In genomic region chr5:14003513-14003912, GRCh38 we compare ENCODE assay signal across 28 cellular contexts. TPM values are rescaled to one million over a fixed set of nuclear protein-coding genes. Genes with fewer than 3 reads are reported as not detected.
"Had no signal": no experiment of that assay in that cellular context is flagged by ENCODE, and none has a peak within 500 bp of the region (broad histone marks: within the 10 kb centered on the region; RNA-seq: fewer than 3 reads in every experiment).

No MANE protein-coding gene starts in this region.

- FAIRE-seq: K562 had no signal

- H2AFZ ChIP-seq: PC-9 had no signal

- DNase-seq: activated CD4-positive, alpha-beta T cell treated with anti-CD3 and anti-CD28 coated beads for 1 hour; activated CD4-positive, alpha-beta T cell treated with anti-CD3 and anti-CD28 coated beads for 48 hours; activated CD4-positive, alpha-beta T cell treated with anti-CD3 and anti-CD28 coated beads, Interleukin-2, amount 50 U/mL, for 4 hours; activated CD4-positive, CD25-positive, alpha-beta regulatory T cell; activated CD8-positive, alpha-beta memory T cell treated with anti-CD3 and anti-CD28 coated beads, Interleukin-2, amount 50 U/mL, for 4 hours; activated gamma-delta T cell treated with Interleukin-2 at 50 U/mL for 16 hours; activated naive CD4-positive, alpha-beta T cell treated with anti-CD3 and anti-CD28 coated beads for 36 hours; activated T-cell treated with anti-CD3 and anti-CD28 coated beads for 4 hours; activated T-cell treated with anti-CD3 and anti-CD28 coated beads, Interleukin-2, amount 50 U/mL, for 4 hours; anterior cingulate cortex; brain microvascular endothelial cell; central memory CD4-positive, alpha-beta T cell; Karpas-422; NCI-H1105; NCI-H1417 treated with DMSO at 0.1 percent for 48 hours; NCI-H187 treated with DMSO at 0.1 percent for 48 hours; NCI-H2081; NCI-H345; PC-9; Right ventricle myocardium superior; T1000; WERI-Rb-1 had no signal

- H3K4me3 ChIP-seq: K562, PC-9, SK-N-MC had no signal

- H3K27ac ChIP-seq: brain microvascular endothelial cell, PC-9, SK-N-MC, WERI-Rb-1 had no signal

- H3K27me3 ChIP-seq: brain microvascular endothelial cell had no signal

- ATAC-seq: activated naive CD4-positive, alpha-beta T cell treated with anti-CD3 and anti-CD28 coated beads, Interleukin-2, amount 50 U/mL, for 72 hours; activated T-cell treated with anti-CD3 and anti-CD28 coated beads, Interleukin-2, amount 50 U/mL, for 4 hours; K562 had no signal

- H3K4me2 ChIP-seq: PC-9 had no signal

- H3K36me3 ChIP-seq: brain microvascular endothelial cell, WERI-Rb-1 had no signal

RNA-seq across cellular contexts. Expression of gene DNAH5, which starts 59.0 kb away (rescaled TPM):
- total RNA-seq: activated naive CD4-positive, alpha-beta T cell treated with anti-CD3 and anti-CD28 coated beads for 36 hours; activated naive CD4-positive, alpha-beta T cell treated with anti-CD3 and anti-CD28 coated beads, Interleukin-2, amount 50 U/mL, for 72 hours; activated T-cell treated with anti-CD3 and anti-CD28 coated beads, Interleukin-2, amount 50 U/mL, for 4 hours; activated T-helper 1 cell treated with anti-CD3 and anti-CD28 coated beads, Interleukin-12 subunit alpha, Interleukin-12 subunit beta, Interleukin-2, Interleukin-4 antibody, amounts not matched to agents 30 ng/mL and 10 ng/mL and 1 ng/mL, durations not matched to agents 14 hours and 24 hours and 36 hours; K562; T-helper 1 cell treated with Interleukin-12 subunit alpha and Interleukin-12 subunit beta and Interleukin-4 antibody, amounts not matched to agents 30 ng/mL and 1 ng/mL, for 36 hours; T-helper 2 cell treated with Interferon-gamma antibody and Interleukin-4, amounts not matched to agents 100 ng/mL and 5 ng/mL, for 36 hours had no signal
